9 cellular contexts compared by ENCODE assay signal in the genomic region with DNA sequence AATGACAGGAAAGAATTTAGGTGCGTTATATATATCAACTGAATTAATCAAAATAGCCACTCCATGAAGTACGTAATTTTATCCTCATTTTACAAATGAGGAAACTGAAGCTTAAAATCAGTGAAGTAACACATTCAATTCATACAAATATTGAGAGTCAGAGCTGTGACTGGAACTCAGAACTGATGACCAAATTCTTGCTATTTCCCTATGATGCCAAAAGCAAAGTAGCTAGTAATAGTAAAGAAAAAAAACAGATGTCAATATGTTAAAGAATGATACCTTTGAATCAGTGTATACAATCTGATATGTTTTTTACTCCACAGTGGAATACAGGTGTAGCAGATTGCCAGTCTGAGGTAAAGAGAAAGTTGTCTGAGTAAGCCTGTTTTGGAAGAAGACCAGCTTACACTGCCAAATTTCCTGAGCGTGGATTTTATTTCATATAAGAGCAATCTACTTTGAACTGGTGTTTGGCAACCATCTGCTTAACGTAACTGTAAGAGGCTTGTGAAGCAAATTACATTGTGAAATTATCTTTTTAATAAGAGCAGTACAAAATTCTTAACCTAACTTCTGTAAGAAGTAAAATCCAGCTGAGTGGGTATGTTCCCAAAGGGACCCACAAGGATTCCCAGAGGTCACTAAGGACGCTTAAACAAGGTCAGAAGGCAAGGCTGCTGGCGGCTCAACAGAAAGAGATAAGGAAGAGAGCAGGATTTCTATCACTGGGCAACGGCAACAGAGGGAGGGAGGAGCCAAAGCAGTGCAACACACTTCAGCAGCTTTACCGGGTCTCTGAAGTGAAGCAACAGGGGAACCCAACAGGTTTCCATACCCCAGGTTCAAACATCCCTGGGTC.
DNase-seq lines count a peak whose midpoint lies in the region; ATAC-seq, FAIRE-seq and TF ChIP-seq lines count a peak whose summit lies in the region.
"Had no signal": no experiment of that assay in that cellular context is flagged by ENCODE, and none has a peak within 500 bp of the region (broad histone marks: within the 10 kb centered on the region; RNA-seq: fewer than 3 reads in every experiment).

No MANE protein-coding gene starts in this region.

- FAIRE-seq in bronchial epithelial cell (lab: Jason Lieb, UNC), result no peak

- POLR2A ChIA-PET in CD4-positive, alpha-beta T cell (lab: Charles Lee), result no interaction called here

- peak overlapping the region; percentile 3 for H3K4me3 ChIP-seq in bronchial epithelial cell (ENCODE audit: low read depth, low read length)
- no peak overlapping the region for H3K4me3 ChIP-seq in mucosa of descending colon

- H3K27ac Mint-ChIP-seq in CD4-positive, alpha-beta T cell, result peak overlapping the region; percentile 77
- H3K27ac Mint-ChIP-seq: dendritic cell treated with granulocyte-macrophage colony-stimulating factor and Interleukin-4, amounts not matched to agents 40 ng/mL and 50 ng/mL, for 4 days had no signal

- no peak for TF ChIP-seq CTCF in CD4-positive, alpha-beta T cell (IDR thresholded peaks at IDR 0.05)
- TF ChIP-seq CTCF in bronchial epithelial cell (IDR thresholded peaks at IDR 0.05; ENCODE audit: insufficient read depth, low read length, severe bottlenecking), result no peak
- TF ChIP-seq CTCF in mucosa of descending colon (IDR thresholded peaks at IDR 0.05), result no peak

- no peaks in the 10 kb centered on the region for H3K36me3 Mint-ChIP-seq in CD4-positive, alpha-beta T cell (ENCODE audit: low read depth)

- H3K4me3 Mint-ChIP-seq in CD4-positive, alpha-beta T cell, result peak overlapping the region; percentile 77
- H3K4me3 Mint-ChIP-seq: dendritic cell treated with granulocyte-macrophage colony-stimulating factor and Interleukin-4, amounts not matched to agents 40 ng/mL and 50 ng/mL, for 4 days had no signal

- intact Hi-C loops in CD4-positive, alpha-beta T cell (cut with DNase I, micrococcal nuclease), result loop anchor here in 1 of 2 experiments (5.0 kb wide), 1 partner anchor 56 kb away; no protein-coding TSS in a partner anchor
- intact Hi-C loops in mucosa of descending colon (cut with DNase I, micrococcal nuclease), result no loop called here

- H3K4me1 ChIP-seq in mucosa of descending colon (ENCODE audit: low read depth), result no peaks in the 10 kb centered on the region

- no peaks in the 10 kb centered on the region for H3K36me3 ChIP-seq in bronchial epithelial cell (ENCODE audit: control insufficient read depth, insufficient read depth, low read length)
- no peaks in the 10 kb centered on the region for H3K36me3 ChIP-seq in mucosa of descending colon (ENCODE audit: low read depth)

- no peak for DNase-seq in CD4-positive, alpha-beta T cell
- peak; percentile 42 for DNase-seq in NCI-H2107 treated with DMSO at 0.1 percent for 48 hours (lab: John Stamatoyannopoulos, UW; ENCODE audit: unreplicated experiment)
- DNase-seq in bronchial epithelial cell (ENCODE audit: low read depth), result peak; percentile 38
- peak in 2 of 3 donors; percentile 33 to 52 for DNase-seq in mucosa of descending colon

- CTCF ChIA-PET in CD4-positive, alpha-beta T cell (lab: Charles Lee), result no interaction called here

- H3K4me1 Mint-ChIP-seq in CD4-positive, alpha-beta T cell (ENCODE audit: low read depth), result peaks cover 40% of the 10 kb centered on the region

- H3K27ac ChIP-seq in CD4-positive, alpha-beta T cell (ENCODE audit: low read depth, low read length), result no peak overlapping the region

- H3K27me3 Mint-ChIP-seq in CD4-positive, alpha-beta T cell, result no peaks in the 10 kb centered on the region
- H3K27me3 Mint-ChIP-seq: dendritic cell treated with granulocyte-macrophage colony-stimulating factor and Interleukin-4, amounts not matched to agents 40 ng/mL and 50 ng/mL, for 4 days had no signal

- no peaks in the 10 kb centered on the region for H3K9me3 Mint-ChIP-seq in CD4-positive, alpha-beta T cell
- H3K9me3 Mint-ChIP-seq: dendritic cell treated with granulocyte-macrophage colony-stimulating factor and Interleukin-4, amounts not matched to agents 40 ng/mL and 50 ng/mL, for 4 days had no signal

- H3K27me3 ChIP-seq in CD4-positive, alpha-beta T cell (ENCODE audit: control insufficient read depth, insufficient read depth, low read length), result no peaks in the 10 kb centered on the region
- no peaks in the 10 kb centered on the region for H3K27me3 ChIP-seq in bronchial epithelial cell (ENCODE audit: control insufficient read depth, insufficient read depth, low read length)

- H3K9me3 ChIP-seq in CD4-positive, alpha-beta T cell (ENCODE audit: control insufficient read depth, low read length), result no peaks in the 10 kb centered on the region
- no peaks in the 10 kb centered on the region for H3K9me3 ChIP-seq in mucosa of descending colon

- peak; percentile 64 for ATAC-seq in CD4-positive, alpha-beta T cell (ENCODE audit: poor library complexity)
- ATAC-seq in GM19397 (IDR thresholded peaks at IDR 0.05; ENCODE audit: unreplicated experiment) (peak; percentile 54), mucosa of descending colon (peak; percentile 89), GM21576 (IDR thresholded peaks at IDR 0.05; ENCODE audit: unreplicated experiment) (no peak), GM21367 (IDR thresholded peaks at IDR 0.05; ENCODE audit: unreplicated experiment) (no peak), HG02840 (IDR thresholded peaks at IDR 0.05; ENCODE audit: low FRiP score, unreplicated experiment) (no peak)

Comparison
In these comparisons a context has a peak if more than half of its experiments do, and no peak if none do; other contexts are left out.
1. ATAC-seq: peak in CD4-positive, alpha-beta T cell (single experiment), GM19397 (single experiment) and mucosa of descending colon (single experiment); none in GM21576 (single experiment), GM21367 (single experiment) and HG02840 (single experiment).
2. DNase-seq: peak in NCI-H2107 treated with DMSO at 0.1 percent for 48 hours (single experiment), bronchial epithelial cell (single experiment) and mucosa of descending colon (2 of 3); none in CD4-positive, alpha-beta T cell (0 of 10).